ENCODE assay signal across 17 cellular contexts in genomic region chr7:73435471-73436009, GRCh38. TPM values are rescaled to one million over a fixed set of nuclear protein-coding genes. Genes with fewer than 3 reads are reported as not detected.
A peak's percentile ranks its signal among the peaks of the same experiment; 100 is the strongest.
DNase-seq lines count a peak whose midpoint lies in the region; ATAC-seq and TF ChIP-seq lines count a peak whose summit lies in the region.
"Had no signal": no experiment of that assay in that cellular context is flagged by ENCODE, and none has a peak within 500 bp of the region (broad histone marks: within the 10 kb centered on the region; RNA-seq: fewer than 3 reads in every experiment).

No MANE protein-coding gene starts in this region.

- TF ChIP-seq CTCF in activated B cell treated with CpG ODN at 0.5 μM for 24 hours (IDR thresholded peaks at IDR 0.05): no peak
- TF ChIP-seq CTCF in nephron progenitor cell (IDR thresholded peaks at IDR 0.05): no peak
- no peak for TF ChIP-seq CTCF in spleen (IDR thresholded peaks at IDR 0.05 in 8 of 11, conservative IDR thresholded peaks at IDR 0.05 in 3 of 11)

- H3K4me1 Mint-ChIP-seq in activated B cell treated with CpG ODN at 0.5 μM for 24 hours (peaks cover 4% of the 10 kb centered on the region), nephron progenitor cell (peaks cover 39% of the 10 kb centered on the region)

- H3K4me1 ChIP-seq in spleen: peaks cover 0 to 39% (median 9%) of the 10 kb centered on the region in 6 donors

- POLR2A ChIA-PET in activated B cell treated with CpG ODN at 0.5 μM for 24 hours (lab: Charles Lee): no interaction called here

- peaks cover 0 to 23% (median 13%) of the 10 kb centered on the region in 6 donors for H3K36me3 ChIP-seq in spleen

- ATAC-seq in activated B cell treated with CpG ODN at 0.5 μM for 24 hours (ENCODE audit: low read depth) (no peak), GM19351 (IDR thresholded peaks at IDR 0.05; ENCODE audit: unreplicated experiment) (no peak), GM21381 (IDR thresholded peaks at IDR 0.05; ENCODE audit: unreplicated experiment) (no peak)
- ATAC-seq: GM12878 had no signal

- no peak overlapping the region for H3K4me3 ChIP-seq in spleen
- H3K4me3 ChIP-seq: GM12878, lung, right atrium auricular region, transverse colon had no signal

- H3K27me3 Mint-ChIP-seq in activated B cell treated with CpG ODN at 0.5 μM for 24 hours (peaks cover 5% of the 10 kb centered on the region), nephron progenitor cell (ENCODE audit: low read depth, poor library complexity) (peaks cover 3% of the 10 kb centered on the region)

- peaks cover 0 to 30% (median 8%) of the 10 kb centered on the region in 7 donors for H3K27me3 ChIP-seq in spleen (replicated peaks in 1 of 7)
- H3K27me3 ChIP-seq: right atrium auricular region had no signal

- H3K9me3 Mint-ChIP-seq in activated B cell treated with CpG ODN at 0.5 μM for 24 hours (peaks cover 3% of the 10 kb centered on the region), nephron progenitor cell (no peaks in the 10 kb centered on the region)

- CTCF ChIA-PET in activated B cell treated with CpG ODN at 0.5 μM for 24 hours (lab: Charles Lee): no interaction called here

- H3K9me3 ChIP-seq in spleen: peaks cover 0 to 8% (median 0%) of the 10 kb centered on the region in 8 donors
- H3K9me3 ChIP-seq: right atrium auricular region, transverse colon had no signal

- H3K36me3 Mint-ChIP-seq in activated B cell treated with CpG ODN at 0.5 μM for 24 hours (ENCODE audit: low read depth): peaks cover 14% of the 10 kb centered on the region
- peaks cover 18% of the 10 kb centered on the region for H3K36me3 Mint-ChIP-seq in nephron progenitor cell (ENCODE audit: low read depth)

- 65 to 92% (median 83%) methylated on average over 7 to 28 of the region's 28 CpGs for WGBS in spleen, 5 donors

- H3K27ac Mint-ChIP-seq in activated B cell treated with CpG ODN at 0.5 μM for 24 hours: no peak overlapping the region
- H3K27ac Mint-ChIP-seq in nephron progenitor cell: no peak overlapping the region

- H3K4me3 Mint-ChIP-seq in activated B cell treated with CpG ODN at 0.5 μM for 24 hours (peak overlapping the region; percentile 11), nephron progenitor cell (peak overlapping the region; percentile 71)

- no peak overlapping the region for H3K27ac ChIP-seq in spleen
- H3K27ac ChIP-seq: right atrium auricular region, transverse colon had no signal

- intact Hi-C loops in activated B cell treated with CpG ODN at 0.5 μM for 24 hours (cut with micrococcal nuclease) (no loop called here), spleen (cut with DNase I; ENCODE audit: low total_unique reads) (loop anchor here (10.0 kb wide), 1 partner anchor 101 kb away; no protein-coding TSS in a partner anchor)

- DNase-seq in NCI-H1417 (lab: John Stamatoyannopoulos, UW) (peak in 2 of 3 experiments; percentile 48 to 56), NCI-H1417 treated with DMSO at 0.1 percent for 48 hours (lab: John Stamatoyannopoulos, UW) (no peak), activated B cell treated with CpG ODN at 0.5 μM for 24 hours (no peak), nephron progenitor cell (no peak), spleen (peak; percentile 75), NCI-H2107 (lab: John Stamatoyannopoulos, UW) (no peak)
- DNase-seq: activated CD4-positive, alpha-beta T cell treated with anti-CD3 and anti-CD28 coated beads, Interleukin-2, amount 50 U/mL, for 48 hours; activated CD8-positive, alpha-beta memory T cell treated with anti-CD3 and anti-CD28 coated beads, Interleukin-2, amount 50 U/mL, for 4 hours; activated effector memory CD4-positive, alpha-beta T cell treated with Interleukin-2 at 50 U/mL for 16 hours; NCI-H1048; transverse colon had no signal

- no peak for TF ChIP-seq POLR2A in spleen (IDR thresholded peaks at IDR 0.05)

RNA-seq across cellular contexts. Expression of gene FZD9, which starts 2.0 kb away (rescaled TPM):
- total RNA-seq in activated B cell treated with CpG ODN at 0.5 μM for 24 hours (0.27 and 0.35 TPM in 2 replicates), spleen (under 1 TPM; 0.28 to 0.64 (median 0.49) TPM)
- under 1 TPM; 0.09 to 0.22 (median 0.18) TPM for polyA plus RNA-seq in spleen
- total RNA-seq: GM12878, OCI-LY7 had no signal

Comparison
In these comparisons a context has a peak if more than half of its experiments do, and no peak if none do; other contexts are left out.
1. DNase-seq: peak in NCI-H1417 (2 of 3) and spleen (single experiment); none in NCI-H1417 treated with DMSO at 0.1 percent for 48 hours (single experiment), activated B cell treated with CpG ODN at 0.5 μM for 24 hours (single experiment), nephron progenitor cell (single experiment) and NCI-H2107 (single experiment).